Comparison of ENCODE assay signal across 23 cellular contexts in genomic region chr22:18983120-18983651, GRCh38. TPM values are rescaled to one million over a fixed set of nuclear protein-coding genes. Genes with fewer than 3 reads are reported as not detected.
DNase-seq lines count a peak whose midpoint lies in the region; ATAC-seq and TF ChIP-seq lines count a peak whose summit lies in the region.
"Had no signal": no experiment of that assay in that cellular context is flagged by ENCODE, and none has a peak within 500 bp of the region (broad histone marks: within the 10 kb centered on the region; RNA-seq: fewer than 3 reads in every experiment).

No MANE protein-coding gene starts in this region.

- H3K4me1 Mint-ChIP-seq in endodermal cell: no peaks in the 10 kb centered on the region

- H3K36me3 ChIP-seq in endodermal cell (ENCODE audit: control insufficient read depth, insufficient read depth, low read length): peaks cover 9% of the 10 kb centered on the region
- no peaks in the 10 kb centered on the region for H3K36me3 ChIP-seq in osteoblast (ENCODE audit: insufficient read depth, low read length)
- H3K36me3 ChIP-seq in aorta (ENCODE audit: control insufficient read depth in 1 of 2, insufficient read depth in 2 of 2, low read length in 1 of 2): no peaks in the 10 kb centered on the region
- H3K36me3 ChIP-seq in stomach: no peaks in the 10 kb centered on the region
- H3K36me3 ChIP-seq: BE2C, SJCRH30 had no signal

- ATAC-seq in aorta (ENCODE audit: low FRiP score): no peak
- ATAC-seq in GM21528 (IDR thresholded peaks at IDR 0.05; ENCODE audit: low FRiP score, unreplicated experiment): no peak

- H3K27me3 Mint-ChIP-seq in endodermal cell (ENCODE audit: insufficient read depth): peaks cover 5% of the 10 kb centered on the region

- no peaks in the 10 kb centered on the region for H4K20me1 ChIP-seq in osteoblast (ENCODE audit: insufficient read depth, low read length)

- H2AFZ ChIP-seq in osteoblast (ENCODE audit: low read length): no peak overlapping the region

- peaks cover 17% of the 10 kb centered on the region for H3K9me3 Mint-ChIP-seq in endodermal cell

- 92 to 93% methylated on average over 7 to 9 of the region's 9 CpGs for WGBS in endodermal cell (ENCODE audit: insufficient coverage in 1 of 2, insufficient read length in 1 of 2), 2 experiments
- 75 to 80% methylated on average over 9 of the region's 9 CpGs for WGBS in aorta, 2 donors
- 77 to 90% (median 79%) methylated on average over 5 to 9 of the region's 9 CpGs for WGBS in stomach, 5 donors

- H3K27me3 ChIP-seq in endodermal cell (ENCODE audit: control insufficient read depth, insufficient read depth, low read length, poor library complexity, severe bottlenecking) (no peaks in the 10 kb centered on the region), osteoblast (ENCODE audit: insufficient read depth, low read length) (no peaks in the 10 kb centered on the region), aorta (ENCODE audit: control insufficient read depth in 1 of 2, insufficient read depth in 2 of 2, low read length in 1 of 2) (no peaks in the 10 kb centered on the region), stomach (peaks cover 0 to 5% (median 0%) of the 10 kb centered on the region in 3 donors)
- H3K27me3 ChIP-seq: BE2C, SJCRH30 had no signal

- no peak for TF ChIP-seq CTCF in endodermal cell (conservative IDR thresholded peaks at IDR 0.05)
- no peak for TF ChIP-seq CTCF in osteoblast (IDR thresholded peaks at IDR 0.05; ENCODE audit: extremely low read depth, low read depth, low read length)
- no peak for TF ChIP-seq CTCF in stomach (IDR thresholded peaks at IDR 0.05)

- H3K4me3 Mint-ChIP-seq in endodermal cell: no peak overlapping the region

- H3K9ac ChIP-seq in endodermal cell (ENCODE audit: extremely low read depth, low read length, poor library complexity, severe bottlenecking): no peak overlapping the region

- peak; percentile 38 for DNase-seq in activated effector memory CD4-positive, alpha-beta T cell treated with anti-CD3 and anti-CD28 coated beads, Interleukin-2, amount 50 U/mL, for 16 hours
- no peak for DNase-seq in activated effector memory CD4-positive, alpha-beta T cell treated with Interleukin-2 at 50 U/mL for 16 hours
- DNase-seq in endodermal cell (peak; percentile 36), osteoblast (ENCODE audit: insufficient read length, low spot score, missing footprints) (peak; percentile 51), aorta (peak; percentile 25 to 71), hippocampal formation (lab: John Stamatoyannopoulos, UW) (no peak), stomach (no peak)
- DNase-seq: 8988T, ACHN, BE2C, DMS153, DND-41, KBM-7, MV-4-11, NCI-H1105, NCI-H1436 treated with DMSO at 0.1 percent for 48 hours, NCI-H187 treated with DMSO at 0.1 percent for 48 hours, NCI-H446, NCI-H524 treated with DMSO at 0.1 percent for 48 hours, NCI-H774, SJCRH30 had no signal

- no peak for TF ChIP-seq POLR2A in stomach (IDR thresholded peaks at IDR 0.05)

- H3K4me3 ChIP-seq in endodermal cell (ENCODE audit: low read length) (no peak overlapping the region), osteoblast (ENCODE audit: insufficient read depth, low read length) (no peak overlapping the region), aorta (ENCODE audit: low read length in 2 of 2) (no peak overlapping the region), stomach (no peak overlapping the region)
- H3K4me3 ChIP-seq: SJCRH30 had no signal

- intact Hi-C loops in aorta (cut with DNase I) (no loop called here), stomach (cut with DNase I; ENCODE audit: low total_unique reads) (no loop called here)

- no peak overlapping the region for H3K27ac ChIP-seq in endodermal cell (ENCODE audit: low read depth, low read length)
- H3K27ac ChIP-seq in osteoblast (ENCODE audit: low read depth, low read length): no peak overlapping the region
- no peak overlapping the region for H3K27ac ChIP-seq in aorta (ENCODE audit: low read depth in 1 of 2, low read length in 2 of 2)
- H3K27ac ChIP-seq in stomach: no peak overlapping the region
- H3K27ac ChIP-seq: SJCRH30 had no signal

- H3K79me2 ChIP-seq in osteoblast (ENCODE audit: insufficient read depth, low read length): no peaks in the 10 kb centered on the region

- H3K27ac Mint-ChIP-seq in endodermal cell: no peak overlapping the region

- H3K4me2 ChIP-seq in osteoblast (ENCODE audit: insufficient read depth, low read length): no peak overlapping the region

- H3K9me3 ChIP-seq in endodermal cell (ENCODE audit: control insufficient read depth, low read length): peaks cover 22% of the 10 kb centered on the region
- no peaks in the 10 kb centered on the region for H3K9me3 ChIP-seq in osteoblast (ENCODE audit: low read depth, low read length)
- peaks cover 5% of the 10 kb centered on the region for H3K9me3 ChIP-seq in aorta (ENCODE audit: control insufficient read depth, low read length)
- H3K9me3 ChIP-seq in stomach: peaks cover 3 to 11% (median 8%) of the 10 kb centered on the region in 4 donors
- H3K9me3 ChIP-seq: BE2C, SJCRH30 had no signal

- TF ChIP-seq EP300 in stomach (IDR thresholded peaks at IDR 0.05): no peak

- H3K36me3 Mint-ChIP-seq in endodermal cell (ENCODE audit: low read depth): no peaks in the 10 kb centered on the region

- H3K4me1 ChIP-seq in endodermal cell (ENCODE audit: control insufficient read depth, insufficient read depth, low read length): no peaks in the 10 kb centered on the region
- H3K4me1 ChIP-seq in osteoblast (ENCODE audit: insufficient read depth, low read length): no peaks in the 10 kb centered on the region
- no peaks in the 10 kb centered on the region for H3K4me1 ChIP-seq in aorta (ENCODE audit: control insufficient read depth in 1 of 2, insufficient read depth in 2 of 2, low read length in 2 of 2)
- no peaks in the 10 kb centered on the region for H3K4me1 ChIP-seq in stomach
- H3K4me1 ChIP-seq: BE2C, SJCRH30 had no signal

RNA-seq across cellular contexts. Expression of gene PRODH, which starts 47.1 kb away (rescaled TPM):
- 10 to 100 TPM; 65.1 to 67.5 TPM for total RNA-seq in endodermal cell
- polyA plus RNA-seq in endodermal cell (2013, experiment 1 of 2): 14.1 TPM
- polyA plus RNA-seq in endodermal cell (2013, experiment 2 of 2): 10.5 TPM
- under 0.01 TPM in 1 of 2 replicates, not detected in the other for total RNA-seq in osteoblast
- total RNA-seq in aorta: 1 to 10 TPM; 1.0 to 1.9 TPM
- polyA plus RNA-seq in aorta: 1 to 10 TPM; 1.5 to 2.3 TPM
- total RNA-seq in stomach: 100 to 1,000 TPM in 1 of 5 donors, 1 to 10 TPM in 1, under 1 TPM in 2, not detected in 1; 0.58 to 240 (median 2.8) TPM
- polyA plus RNA-seq in stomach: 1 to 10 TPM in 1 of 3 donors, under 1 TPM in 1, not detected in 1; 0.19 to 3.5 TPM
- total RNA-seq: LHCN-M2 had no signal

Comparison
In these comparisons a context has a peak if more than half of its experiments do, and no peak if none do; other contexts are left out.
1. DNase-seq: peak in activated effector memory CD4-positive, alpha-beta T cell treated with anti-CD3 and anti-CD28 coated beads, Interleukin-2, amount 50 U/mL, for 16 hours (single experiment), endodermal cell (single experiment), osteoblast (single experiment) and aorta (2 of 2); none in activated effector memory CD4-positive, alpha-beta T cell treated with Interleukin-2 at 50 U/mL for 16 hours (single experiment), hippocampal formation (0 of 2) and stomach (single experiment).